ENCODE assay signal across 26 cellular contexts in genomic region chr22:44764373-44764772, GRCh38.
"Had no signal": no experiment of that assay in that cellular context is flagged by ENCODE, and none has a peak within 500 bp of the region (broad histone marks: within the 10 kb centered on the region; RNA-seq: fewer than 3 reads in every experiment).

No MANE protein-coding gene starts in this region.

- H3K4me2 ChIP-seq: PC-9 had no signal

- FAIRE-seq: astrocyte, TTC549 had no signal

- H3K4me3 ChIP-seq: PC-9 had no signal

- H3K4me3 Mint-ChIP-seq: activated CD4-positive, alpha-beta memory T cell treated with anti-CD3 and anti-CD28 coated beads for 36 hours; activated CD4-positive, alpha-beta T cell treated with anti-CD3 and anti-CD28 coated beads, Interleukin-2, amount 10 ng/mL, durations not matched to agents 7 days and 5 days; activated naive CD4-positive, alpha-beta T cell treated with anti-CD3 and anti-CD28 coated beads for 36 hours; activated naive CD8-positive, alpha-beta T cell; activated T-helper 17 cell treated with anti-CD3 and anti-CD28 coated beads, Interleukin-2, amount 50 U/mL, for 72 hours; brain; T-helper 17 cell had no signal

- DNase-seq: activated CD4-positive, alpha-beta memory T cell treated with anti-CD3 and anti-CD28 coated beads for 36 hours; activated CD4-positive, alpha-beta T cell treated with anti-CD3 and anti-CD28 coated beads, Interleukin-2, amount 10 ng/mL, durations not matched to agents 7 days and 5 days; activated CD4-positive, CD25-positive, alpha-beta regulatory T cell; activated CD8-positive, alpha-beta memory T cell treated with anti-CD3 and anti-CD28 coated beads for 24 hours; activated gamma-delta T cell; activated naive CD4-positive, alpha-beta T cell treated with anti-CD3 and anti-CD28 coated beads for 36 hours; activated T-cell treated with anti-CD3 and anti-CD28 coated beads, Interleukin-2, amount 50 U/mL, for 48 hours; amygdala; Karpas-422; MM.1S; NCI-H1105 treated with DMSO at 0.1 percent for 48 hours; NCI-H1436 treated with DMSO at 0.1 percent for 48 hours; NCI-H187; NCI-H2081; NCI-H510A treated with DMSO at 0.1 percent for 48 hours; NCI-H69; NK-92 treated with Interleukin-12 subunit alpha and Interleukin-12 subunit beta, amount 100 ng/mL, for 24 hours; PC-9; SHP77 treated with DMSO at 0.1 percent for 48 hours; T-helper 17 cell; T-helper 9 cell had no signal

- H3K27me3 Mint-ChIP-seq: activated CD4-positive, alpha-beta T cell treated with anti-CD3 and anti-CD28 coated beads, Interleukin-2, amount 10 ng/mL, durations not matched to agents 7 days and 5 days; activated naive CD8-positive, alpha-beta T cell had no signal

- ATAC-seq: activated T-helper 17 cell treated with anti-CD3 and anti-CD28 coated beads, Interleukin-2, amount 50 U/mL, for 72 hours; T-helper 17 cell had no signal

- H3K27ac ChIP-seq: PC-9 had no signal

- H3K27ac Mint-ChIP-seq: activated CD4-positive, alpha-beta memory T cell treated with anti-CD3 and anti-CD28 coated beads for 36 hours; activated CD4-positive, alpha-beta T cell treated with anti-CD3 and anti-CD28 coated beads, Interleukin-2, amount 10 ng/mL, durations not matched to agents 7 days and 5 days; activated naive CD4-positive, alpha-beta T cell treated with anti-CD3 and anti-CD28 coated beads for 36 hours; activated naive CD8-positive, alpha-beta T cell; activated T-helper 17 cell treated with anti-CD3 and anti-CD28 coated beads, Interleukin-2, amount 50 U/mL, for 72 hours; T-helper 17 cell had no signal

- H3K4me1 Mint-ChIP-seq: activated CD4-positive, alpha-beta T cell treated with anti-CD3 and anti-CD28 coated beads, Interleukin-2, amount 10 ng/mL, durations not matched to agents 7 days and 5 days; activated T-helper 17 cell treated with anti-CD3 and anti-CD28 coated beads, Interleukin-2, amount 50 U/mL, for 72 hours had no signal

- H3K36me3 Mint-ChIP-seq: activated CD4-positive, alpha-beta memory T cell treated with anti-CD3 and anti-CD28 coated beads for 36 hours had no signal
